15 cellular contexts compared by ENCODE assay signal in genomic region chr6:44196351-44196750, GRCh38. TPM values are rescaled to one million over a fixed set of nuclear protein-coding genes. Genes with fewer than 3 reads are reported as not detected.
"Had no signal": no experiment of that assay in that cellular context is flagged by ENCODE, and none has a peak within 500 bp of the region (broad histone marks: within the 10 kb centered on the region; RNA-seq: fewer than 3 reads in every experiment).

No MANE protein-coding gene starts in this region.

RNA-seq across cellular contexts. Expression of gene MYMX, which starts 20.4 kb away (rescaled TPM):
- total RNA-seq: naive thymus-derived CD8-positive, alpha-beta T cell; natural killer cell; natural killer cell treated with Interleukin-12 subunit alpha and Interleukin-12 subunit beta and Interleukin-15 and Interleukin-18, amount 100 ng/mL, for 72 hours; neural crest cell; occipital lobe; osteoblast; osteocyte; progenitor cell of endocrine pancreas; prostate gland; renal cortical epithelial cell; right atrium auricular region; right lobe of liver; sigmoid colon; smooth muscle cell had no signal
- polyA plus RNA-seq: naive thymus-derived CD8-positive, alpha-beta T cell; neural cell; smooth muscle cell had no signal

RNA-seq across cellular contexts. Expression of gene CAPN11, which starts 37.7 kb away (rescaled TPM):
- total RNA-seq: naive thymus-derived CD8-positive, alpha-beta T cell; natural killer cell; natural killer cell treated with Interleukin-12 subunit alpha and Interleukin-12 subunit beta and Interleukin-15 and Interleukin-18, amount 100 ng/mL, for 72 hours; neural crest cell; occipital lobe; osteoblast; osteocyte; progenitor cell of endocrine pancreas; renal cortical epithelial cell; smooth muscle cell had no signal
- polyA plus RNA-seq: naive thymus-derived CD8-positive, alpha-beta T cell; neural cell had no signal
